8 cellular contexts compared by ENCODE assay signal in genomic region chr6:110178626-110179405, GRCh38. TPM values are rescaled to one million over a fixed set of nuclear protein-coding genes. Genes with fewer than 3 reads are reported as not detected.
DNase-seq lines count a peak whose midpoint lies in the region; TF ChIP-seq lines count a peak whose summit lies in the region.

No MANE protein-coding gene starts in this region.

- H3K27me3 ChIP-seq in ascending aorta, result no peaks in the 10 kb centered on the region
- H3K27me3 ChIP-seq in uterus, result no peaks in the 10 kb centered on the region

- CTCF ChIA-PET in HEK293T (lab: Yijun Ruan, JAX), result interaction anchor here (0.6 kb wide), 1 partner anchor 414 kb away, joined by 3 read pairs; no protein-coding TSS in a partner anchor

- peak; percentile 57 for DNase-seq in DMS153 (lab: John Stamatoyannopoulos, UW)
- DNase-seq in HEK293T (ENCODE audit: extremely low spot score), result peak; percentile 50
- DNase-seq in NCI-H146 treated with DMSO at 0.1 percent for 48 hours (lab: John Stamatoyannopoulos, UW; ENCODE audit: unreplicated experiment), result peak; percentile 87
- DNase-seq in T-helper 2 cell, result peak; percentile 41 to 80 (median 58)
- peak in 1 of 2 donors; percentile 68 for DNase-seq in ascending aorta (ENCODE audit: low spot score in 2 of 2)
- peak; percentile 25 for DNase-seq in hepatic stellate cell (ENCODE audit: low spot score)
- DNase-seq in putamen (ENCODE audit: low spot score), result peak; percentile 72
- peak; percentile 45 to 65 for DNase-seq in uterus

- intact Hi-C loops in ascending aorta (cut with DNase I) (loop anchor here (1.0 to 10.0 kb wide), 2 partner anchors 212 to 636 kb away; partner anchors contain the start of gene CDK19), uterus (cut with DNase I; ENCODE audit: low total_unique reads) (loop anchor here (10.0 kb wide), 1 partner anchor 216 kb away; no protein-coding TSS in a partner anchor)

- TF ChIP-seq CTCF in ascending aorta (IDR thresholded peaks at IDR 0.05), result peak; percentile 52 to 75 (median 60)
- TF ChIP-seq CTCF in uterus (IDR thresholded peaks at IDR 0.05), result peak; percentile 76 to 86 (median 82)

- H3K27ac ChIP-seq in ascending aorta (peak overlapping the region; percentile 81 to 83), uterus (peak overlapping the region; percentile 92 to 95)

- no peaks in the 10 kb centered on the region for H3K9me3 ChIP-seq in ascending aorta
- no peaks in the 10 kb centered on the region for H3K9me3 ChIP-seq in uterus

- H3K4me1 ChIP-seq in ascending aorta (peaks cover 3 to 22% of the 10 kb centered on the region in 2 donors), uterus (peaks cover 11 to 15% of the 10 kb centered on the region in 2 donors)

- TF ChIP-seq POLR2A in uterus (IDR thresholded peaks at IDR 0.05), result no peak

- POLR2A ChIA-PET in HEK293T (lab: Yijun Ruan, JAX), result interaction anchor here (0.9 to 1.6 kb wide), 5 partner anchors 22 to 211 kb away, joined by 3 to 5 read pairs (median 4); no protein-coding TSS in a partner anchor

- no peaks in the 10 kb centered on the region for H3K36me3 ChIP-seq in ascending aorta
- no peaks in the 10 kb centered on the region for H3K36me3 ChIP-seq in uterus

- peak overlapping the region; percentile 85 to 86 for H3K4me3 ChIP-seq in ascending aorta
- peak overlapping the region; percentile 84 to 89 for H3K4me3 ChIP-seq in uterus

TF ChIP-seq in HEK293T, 16 proteins besides CTCF, POLR2A, EP300 and RAD21:
- TF ChIP-seq BHLHE40 (IDR thresholded peaks at IDR 0.05; ENCODE audit: borderline replicate concordance) (no peak), CTBP1 (IDR thresholded peaks at IDR 0.05; ENCODE audit: borderline replicate concordance) (peak; percentile 79; the same call in 1 of the 2 replicates)
- TF ChIP-seq, protein P1, sequence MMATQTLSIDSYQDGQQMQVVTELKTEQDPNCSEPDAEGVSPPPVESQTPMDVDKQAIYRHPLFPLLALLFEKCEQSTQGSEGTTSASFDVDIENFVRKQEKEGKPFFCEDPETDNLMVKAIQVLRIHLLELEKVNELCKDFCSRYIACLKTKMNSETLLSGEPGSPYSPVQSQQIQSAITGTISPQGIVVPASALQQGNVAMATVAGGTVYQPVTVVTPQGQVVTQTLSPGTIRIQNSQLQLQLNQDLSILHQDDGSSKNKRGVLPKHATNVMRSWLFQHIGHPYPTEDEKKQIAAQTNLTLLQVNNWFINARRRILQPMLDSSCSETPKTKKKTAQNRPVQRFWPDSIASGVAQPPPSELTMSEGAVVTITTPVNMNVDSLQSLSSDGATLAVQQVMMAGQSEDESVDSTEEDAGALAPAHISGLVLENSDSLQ (IDR thresholded peaks at IDR 0.05), result peak; percentile 51

RNA-seq across cellular contexts. Expression of gene WASF1, which starts 0.7 kb away (rescaled TPM):
- total RNA-seq in ascending aorta, result 0.53 TPM
- total RNA-seq in uterus, result 10 to 100 TPM in 3 of 4 donors, 1 to 10 TPM in 1; 5.9 to 27.3 (median 17.2) TPM

RNA-seq across cellular contexts. Expression of gene CDC40, which starts 1.4 kb away (rescaled TPM):
- total RNA-seq in ascending aorta (10.0 TPM), uterus (10 to 100 TPM; 20.3 to 34.8 (median 23.4) TPM)
